In the genomic region with DNA sequence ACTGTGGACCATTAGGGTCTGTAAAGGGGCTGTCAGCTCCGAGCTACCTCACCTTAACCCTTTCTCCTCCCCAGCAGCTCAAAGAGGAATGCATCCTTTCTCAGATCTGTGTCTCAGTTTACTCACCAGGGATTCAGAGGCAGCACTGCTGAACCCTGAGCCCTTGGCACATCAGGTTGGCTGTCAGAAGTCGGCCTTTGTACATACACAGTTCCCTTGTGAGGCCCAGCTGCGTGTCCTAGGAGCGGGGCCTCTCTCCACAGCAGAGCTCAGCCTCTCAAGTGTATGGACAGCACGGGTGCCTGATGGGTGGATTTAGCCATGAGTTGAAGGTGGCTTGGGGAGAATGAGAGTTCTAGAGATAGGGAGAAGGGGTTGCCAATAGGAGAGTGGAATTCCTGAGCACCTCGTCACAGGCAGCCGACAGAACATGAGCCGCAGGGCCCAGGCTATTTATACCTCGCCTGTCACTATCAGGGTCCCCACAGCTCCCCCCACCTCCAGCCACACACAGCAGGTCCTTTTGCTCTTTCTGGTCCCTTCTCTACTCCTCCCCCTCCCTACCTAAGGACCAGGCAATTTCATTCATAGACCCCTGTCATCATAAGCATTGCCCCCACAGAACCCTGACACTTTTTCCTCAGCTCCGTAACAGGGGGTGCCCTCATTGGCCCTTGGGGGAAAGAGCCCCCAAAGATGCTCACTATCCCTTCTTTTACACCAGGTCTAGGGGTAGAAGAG, we compare ENCODE assay signal across 1 cellular context.
TF ChIP-seq lines count a peak whose summit lies in the region.

No MANE protein-coding gene starts in this region.

TF ChIP-seq in H1, 55 proteins besides CTCF, POLR2A, EP300 and RAD21:
- no peak for TF ChIP-seq FOSL1 (IDR thresholded peaks at IDR 0.05; ENCODE audit: insufficient read depth, low read depth, low read length)
- no peak for TF ChIP-seq GTF2F1 (IDR thresholded peaks at IDR 0.05; ENCODE audit: borderline replicate concordance, low read depth, low read length)
- TF ChIP-seq CBX5 (IDR thresholded peaks at IDR 0.05; ENCODE audit: low read depth, low read length) = no peak
- TF ChIP-seq, protein P1, sequence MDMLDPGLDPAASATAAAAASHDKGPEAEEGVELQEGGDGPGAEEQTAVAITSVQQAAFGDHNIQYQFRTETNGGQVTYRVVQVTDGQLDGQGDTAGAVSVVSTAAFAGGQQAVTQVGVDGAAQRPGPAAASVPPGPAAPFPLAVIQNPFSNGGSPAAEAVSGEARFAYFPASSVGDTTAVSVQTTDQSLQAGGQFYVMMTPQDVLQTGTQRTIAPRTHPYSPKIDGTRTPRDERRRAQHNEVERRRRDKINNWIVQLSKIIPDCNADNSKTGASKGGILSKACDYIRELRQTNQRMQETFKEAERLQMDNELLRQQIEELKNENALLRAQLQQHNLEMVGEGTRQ (IDR thresholded peaks at IDR 0.05; ENCODE audit: low read length) = no peak
- no peak for TF ChIP-seq POU5F1 (IDR thresholded peaks at IDR 0.05; ENCODE audit: low read depth, low read length)
- TF ChIP-seq KDM5A (IDR thresholded peaks at IDR 0.05; ENCODE audit: low read length) = no peak
- TF ChIP-seq PHF8 (conservative IDR thresholded peaks at IDR 0.05; ENCODE audit: low read depth, low read length) = no peak
- no peak for TF ChIP-seq JUN (IDR thresholded peaks at IDR 0.05; ENCODE audit: low read depth, low read length)
- TF ChIP-seq TAF7 (optimal IDR thresholded peaks at IDR 0.05; ENCODE audit: borderline replicate concordance, low read depth, low read length) = no peak
- no peak for TF ChIP-seq HDAC6 (IDR thresholded peaks at IDR 0.05; ENCODE audit: low read depth, low read length)
- TF ChIP-seq CREB1 (IDR thresholded peaks at IDR 0.05) = no peak
- TF ChIP-seq, protein P2, sequence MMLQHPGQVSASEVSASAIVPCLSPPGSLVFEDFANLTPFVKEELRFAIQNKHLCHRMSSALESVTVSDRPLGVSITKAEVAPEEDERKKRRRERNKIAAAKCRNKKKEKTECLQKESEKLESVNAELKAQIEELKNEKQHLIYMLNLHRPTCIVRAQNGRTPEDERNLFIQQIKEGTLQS (IDR thresholded peaks at IDR 0.05; ENCODE audit: insufficient read depth, low read depth, low read length) = no peak
- no peak for TF ChIP-seq KDM4A (IDR thresholded peaks at IDR 0.05; ENCODE audit: low read depth, low read length, severe bottlenecking)
- TF ChIP-seq, protein P3, sequence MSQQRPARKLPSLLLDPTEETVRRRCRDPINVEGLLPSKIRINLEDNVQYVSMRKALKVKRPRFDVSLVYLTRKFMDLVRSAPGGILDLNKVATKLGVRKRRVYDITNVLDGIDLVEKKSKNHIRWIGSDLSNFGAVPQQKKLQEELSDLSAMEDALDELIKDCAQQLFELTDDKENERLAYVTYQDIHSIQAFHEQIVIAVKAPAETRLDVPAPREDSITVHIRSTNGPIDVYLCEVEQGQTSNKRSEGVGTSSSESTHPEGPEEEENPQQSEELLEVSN (IDR thresholded peaks at IDR 0.05) = no peak
- no peak for TF ChIP-seq POLR2AphosphoS5 (IDR thresholded peaks at IDR 0.05; ENCODE audit: low read depth, low read length)
- TF ChIP-seq TCF12 (IDR thresholded peaks at IDR 0.05; ENCODE audit: low read depth, low read length) = no peak
- TF ChIP-seq RFX5 (IDR thresholded peaks at IDR 0.05; ENCODE audit: borderline replicate concordance, low read depth, low read length) = no peak
- TF ChIP-seq BCL11A (IDR thresholded peaks at IDR 0.05; ENCODE audit: low read depth in 2 of 2, low read length in 2 of 2) = no peak
- no peak for TF ChIP-seq RNF2 (IDR thresholded peaks at IDR 0.05; ENCODE audit: borderline replicate concordance, low read depth, low read length, missing control alignments, poor library complexity, severe bottlenecking)
